ENCODE assay signal across 17 cellular contexts in the genomic region with DNA sequence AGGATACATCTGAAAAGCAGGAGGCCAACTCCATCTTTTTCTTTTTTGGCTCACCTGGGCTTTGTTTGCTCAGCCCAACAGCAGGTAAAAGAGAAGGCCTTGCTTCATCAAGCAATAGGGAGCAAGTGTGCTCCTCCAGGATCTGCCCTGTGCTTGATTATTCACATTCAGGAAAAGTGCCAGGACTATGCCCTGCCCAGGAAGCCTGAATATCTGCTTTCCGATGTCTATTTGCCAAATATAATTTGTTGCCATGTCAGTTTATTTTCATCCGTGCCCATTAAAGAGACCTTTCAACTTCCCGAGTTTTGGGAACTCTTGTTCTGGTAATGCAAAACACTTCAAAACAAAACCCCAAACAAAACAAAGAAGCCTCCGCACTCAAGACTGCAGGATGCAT.
DNase-seq lines count a peak whose midpoint lies in the region; ATAC-seq, FAIRE-seq and TF ChIP-seq lines count a peak whose summit lies in the region.
"Had no signal": no experiment of that assay in that cellular context is flagged by ENCODE, and none has a peak within 500 bp of the region (broad histone marks: within the 10 kb centered on the region; RNA-seq: fewer than 3 reads in every experiment).

No MANE protein-coding gene starts in this region.

- H3K27me3 ChIP-seq in endothelial cell of umbilical vein (ENCODE audit: control insufficient read depth in 2 of 2, insufficient read depth in 2 of 2, low read length in 2 of 2) = no peaks in the 10 kb centered on the region

- no peak for TF ChIP-seq POLR2A in endothelial cell of umbilical vein (IDR thresholded peaks at IDR 0.05; ENCODE audit: low read depth, low read length)

- H3K27ac Mint-ChIP-seq in nephron (peak overlapping the region; percentile 56 to 98 (median 60)), nephron progenitor cell (no peak overlapping the region)

- DNase-seq in NCI-H2029 (lab: John Stamatoyannopoulos, UW) = peak; percentile 78
- peak; percentile 74 for DNase-seq in endothelial cell of umbilical vein (ENCODE audit: low read depth, low spot score)
- DNase-seq in nephron progenitor cell = no peak
- no peak for DNase-seq in caudate nucleus (lab: John Stamatoyannopoulos, UW)
- no peak for DNase-seq in GOT3 (lab: John Stamatoyannopoulos, UW)
- DNase-seq: activated CD4-positive, alpha-beta T cell treated with anti-CD3 and anti-CD28 coated beads, Interleukin-2, amount 50 U/mL, for 4 hours; CD4-positive, CD25-positive, alpha-beta regulatory T cell; glutamatergic neuron; kidney; stimulated activated CD4-positive, alpha-beta T cell treated with anti-CD3 and anti-CD28 coated beads, Interleukin-2, amount 100 ng/mL, for 24 hours; stimulated activated CD8-positive, alpha-beta memory T cell treated with anti-CD3 and anti-CD28 coated beads, Interleukin-4, amount 100 ng/mL, for 48 hours; T1000 had no signal

- H3K4me1 Mint-ChIP-seq in nephron (peaks cover 69% of the 10 kb centered on the region), nephron progenitor cell (peaks cover 48% of the 10 kb centered on the region)

- POLR2A ChIA-PET in endothelial cell of umbilical vein (lab: Charles Lee) = no interaction called here

- H3K9me1 ChIP-seq in endothelial cell of umbilical vein (replicated peaks; ENCODE audit: control insufficient read depth, extremely low read depth, insufficient read depth, low read length) = no peaks in the 10 kb centered on the region

- H3K36me3 Mint-ChIP-seq in nephron (ENCODE audit: low read depth) (peaks cover 40% of the 10 kb centered on the region), nephron progenitor cell (ENCODE audit: low read depth) (no peaks in the 10 kb centered on the region)

- H3K4me3 Mint-ChIP-seq in nephron (no peak overlapping the region), nephron progenitor cell (no peak overlapping the region)
- H3K4me3 Mint-ChIP-seq: CD4-positive, CD25-positive, alpha-beta regulatory T cell had no signal

- H3K4me3 ChIP-seq in endothelial cell of umbilical vein (replicated peaks in 1 of 3; ENCODE audit: insufficient read depth in 1 of 3, low read depth in 1 of 3, low read length in 3 of 3) = no peak overlapping the region

- H3K36me3 ChIP-seq in endothelial cell of umbilical vein (ENCODE audit: control insufficient read depth in 2 of 2, extremely low read depth in 1 of 2, insufficient read depth in 2 of 2, low read length in 2 of 2) = peaks cover 0 to 7% of the 10 kb centered on the region in 2 experiments

- H3K9me3 Mint-ChIP-seq in nephron = no peaks in the 10 kb centered on the region
- H3K9me3 Mint-ChIP-seq in nephron progenitor cell = no peaks in the 10 kb centered on the region
- H3K9me3 Mint-ChIP-seq: activated T-helper 17 cell treated with anti-CD3 and anti-CD28 coated beads, Interleukin-2, amount 50 U/mL, for 72 hours had no signal

- H3K9ac ChIP-seq in endothelial cell of umbilical vein (replicated peaks; ENCODE audit: extremely low read depth, insufficient read depth, low read length) = no peak overlapping the region

- H3K79me2 ChIP-seq in endothelial cell of umbilical vein (ENCODE audit: control insufficient read depth, insufficient read depth, low read length) = no peaks in the 10 kb centered on the region

- BruUV-seq in endothelial cell of umbilical vein (replicated peaks; lab: Mats Ljungman, UMichigan) = no TSS peak

- peaks cover 44% of the 10 kb centered on the region for H3K4me1 ChIP-seq in endothelial cell of umbilical vein (ENCODE audit: control insufficient read depth, extremely low read depth, insufficient read depth, low read length)

- H2AFZ ChIP-seq in endothelial cell of umbilical vein (ENCODE audit: low read depth, low read length) = no peak overlapping the region

- dilution Hi-C loops in endothelial cell of umbilical vein (cut with MboI; ENCODE audit: extremely low pct_ligation_motif_present, low sequenced_read_pairs) = no loop called here

- H3K27ac ChIP-seq in C4-2B = peak overlapping the region; percentile 46; the same call in 1 of the 2 replicates
- no peak overlapping the region for H3K27ac ChIP-seq in endothelial cell of umbilical vein (ENCODE audit: insufficient read depth, low read depth, low read length)
- no peak overlapping the region for H3K27ac ChIP-seq in caudate nucleus (ENCODE audit: low read depth, low read length)

- CTCF ChIA-PET in endothelial cell of umbilical vein (lab: Charles Lee) = no interaction called here

- no peak for FAIRE-seq in endothelial cell of umbilical vein (lab: Jason Lieb, UNC)
- FAIRE-seq: GM19239, kidney had no signal

- no peak for TF ChIP-seq CTCF in C4-2B (conservative IDR thresholded peaks at IDR 0.05)
- no peak for TF ChIP-seq CTCF in endothelial cell of umbilical vein (IDR thresholded peaks at IDR 0.05; ENCODE audit: extremely low read depth in 1 of 2, insufficient read depth in 1 of 2, low read depth in 1 of 2, low read length in 2 of 2)
- TF ChIP-seq CTCF in nephron (IDR thresholded peaks at IDR 0.05; ENCODE audit: unreplicated experiment in 3 of 3) = no peak
- TF ChIP-seq CTCF in nephron progenitor cell (IDR thresholded peaks at IDR 0.05) = no peak

- H4K20me1 ChIP-seq in endothelial cell of umbilical vein (replicated peaks; ENCODE audit: control insufficient read depth, extremely low read depth, insufficient read depth, low read length) = no peaks in the 10 kb centered on the region

- H3K27me3 Mint-ChIP-seq in nephron (ENCODE audit: low read depth) = no peaks in the 10 kb centered on the region
- peaks cover 8% of the 10 kb centered on the region for H3K27me3 Mint-ChIP-seq in nephron progenitor cell (ENCODE audit: low read depth, poor library complexity)
- H3K27me3 Mint-ChIP-seq: activated T-helper 17 cell treated with anti-CD3 and anti-CD28 coated beads, Interleukin-2, amount 50 U/mL, for 72 hours; CD4-positive, CD25-positive, alpha-beta regulatory T cell had no signal

- H3K9me3 ChIP-seq in endothelial cell of umbilical vein (replicated peaks; ENCODE audit: control insufficient read depth, insufficient read depth, low read length) = no peaks in the 10 kb centered on the region

- peak overlapping the region; percentile 8 for H3K4me2 ChIP-seq in endothelial cell of umbilical vein (ENCODE audit: insufficient read depth, low read length)

- intact Hi-C loops in endothelial cell of umbilical vein (cut with micrococcal nuclease) = loop anchor here (1.0 to 5.0 kb wide), 2 partner anchors 201 to 241 kb away; partner anchors contain the start of gene TGFBR3

- no peak for ATAC-seq in HG02938 (IDR thresholded peaks at IDR 0.05; ENCODE audit: unreplicated experiment)
- ATAC-seq: activated T-helper 17 cell treated with anti-CD3 and anti-CD28 coated beads, Interleukin-2, amount 50 U/mL, for 72 hours had no signal

TF ChIP-seq in endothelial cell of umbilical vein, 7 proteins besides CTCF, POLR2A, EP300 and RAD21:
- TF ChIP-seq GATA2 (IDR thresholded peaks at IDR 0.05; ENCODE audit: insufficient read depth, insufficient read length, low read depth, low read length) = peak; percentile 18
- TF ChIP-seq FOS (IDR thresholded peaks at IDR 0.05; ENCODE audit: borderline replicate concordance, insufficient read depth, low read length) = no peak

Comparison
In these comparisons a context has a peak if more than half of its experiments do, and no peak if none do; other contexts are left out.
1. DNase-seq: peak in NCI-H2029 (single experiment) and endothelial cell of umbilical vein (single experiment); none in nephron progenitor cell (single experiment), caudate nucleus (0 of 61) and GOT3 (single experiment).